12 cellular contexts compared by ENCODE assay signal in genomic region chr5:147530801-147531389, GRCh38. TPM values are rescaled to one million over a fixed set of nuclear protein-coding genes. Genes with fewer than 3 reads are reported as not detected.
A peak's percentile ranks its signal among the peaks of the same experiment; 100 is the strongest.
DNase-seq lines count a peak whose midpoint lies in the region; ATAC-seq, FAIRE-seq and TF ChIP-seq lines count a peak whose summit lies in the region.
"Had no signal": no experiment of that assay in that cellular context is flagged by ENCODE, and none has a peak within 500 bp of the region (broad histone marks: within the 10 kb centered on the region; RNA-seq: fewer than 3 reads in every experiment).

No MANE protein-coding gene starts in this region.

- H3K9me3 ChIP-seq in WERI-Rb-1 (ENCODE audit: severe bottlenecking) (no peaks in the 10 kb centered on the region), HepG2 (ENCODE audit: low read length) (no peaks in the 10 kb centered on the region)
- H3K9me3 ChIP-seq: spleen, uterus had no signal

- TF ChIP-seq POLR2A in HepG2 (IDR thresholded peaks at IDR 0.05; ENCODE audit: insufficient read depth in 1 of 2, low read depth in 2 of 2, low read length in 2 of 2), result no peak

- ATAC-seq in Right ventricle myocardium inferior, result no peak
- ATAC-seq in HepG2, result no peak

- WGBS in HepG2 (ENCODE audit: low lambda C conversion rate), result 12% methylated on average over 4 of the region's 4 CpGs

- no TSS peak for BruUV-seq in HepG2 (replicated peaks; lab: Mats Ljungman, UMichigan)

- H3K4me1 ChIP-seq in HepG2 (ENCODE audit: insufficient read depth, low read length), result no peaks in the 10 kb centered on the region
- H3K4me1 ChIP-seq: spleen had no signal

- intact Hi-C loops in Right ventricle myocardium inferior (cut with DNase I) (no loop called here), HepG2 (cut with micrococcal nuclease; ENCODE audit: unreplicated experiment) (no loop called here)

- DNase-seq in HS-27A (ENCODE audit: low read depth) (peak; percentile 49), WERI-Rb-1 (no peak), fibroblast of villous mesenchyme (ENCODE audit: low read depth) (peak; percentile 82), stromal cell of bone marrow (ENCODE audit: low read depth) (peak; percentile 75), Right ventricle myocardium inferior (ENCODE audit: missing footprints) (no peak), DMS79 treated with DMSO at 0.1 percent for 48 hours (lab: John Stamatoyannopoulos, UW) (no peak), HepG2 (ENCODE audit: low spot score) (no peak)
- DNase-seq: activated CD4-positive, alpha-beta T cell treated with anti-CD3 and anti-CD28 coated beads for 48 hours; spleen; uterus had no signal

- no peak overlapping the region for H3K4me2 ChIP-seq in HepG2 (ENCODE audit: low read depth, low read length)

- POLR2A ChIA-PET in HepG2 (lab: Yijun Ruan, JAX), result no interaction called here

- H4K20me1 ChIP-seq in HepG2 (ENCODE audit: insufficient read depth, low read length), result no peaks in the 10 kb centered on the region

- no peak for TF ChIP-seq RAD21 in HepG2 (CRISPR knock-in tag; IDR thresholded peaks at IDR 0.05)

- no peak overlapping the region for H3K9ac ChIP-seq in HepG2 (ENCODE audit: insufficient read depth, low read depth, low read length)

- no peak for FAIRE-seq in HepG2 (lab: Jason Lieb, UNC)
- FAIRE-seq: G401.6 had no signal

- H3K27me3 ChIP-seq in WERI-Rb-1 (ENCODE audit: insufficient read depth, low read depth, severe bottlenecking) (no peaks in the 10 kb centered on the region), HepG2 (ENCODE audit: control insufficient read depth in 1 of 2, insufficient read depth in 2 of 2, low read length in 2 of 2) (peaks cover 0 to 1% of the 10 kb centered on the region in 2 experiments; a peak in 1 of 5 replicates)
- H3K27me3 ChIP-seq: spleen, uterus had no signal

- no peaks in the 10 kb centered on the region for H3K79me2 ChIP-seq in HepG2 (ENCODE audit: insufficient read depth, low read length)

- no peak overlapping the region for H3K4me3 ChIP-seq in WERI-Rb-1 (ENCODE audit: low read depth, low read length)
- H3K4me3 ChIP-seq in fibroblast of villous mesenchyme (ENCODE audit: low read depth, low read length), result no peak overlapping the region
- no peak overlapping the region for H3K4me3 ChIP-seq in HepG2 (replicated peaks in 1 of 3; ENCODE audit: insufficient read depth in 1 of 3, low read depth in 2 of 3, low read length in 3 of 3)
- H3K4me3 ChIP-seq: coronary artery, spleen, uterus had no signal

- in situ Hi-C loops in HepG2 (cut with HindIII; ENCODE audit: extremely low pct_ligation_motif_present, low pct_unique_long_range_greater_than_20kb), result no loop called here

- no peaks in the 10 kb centered on the region for H3K36me3 ChIP-seq in WERI-Rb-1
- H3K36me3 ChIP-seq in HepG2 (replicated peaks in 1 of 2; ENCODE audit: control insufficient read depth in 1 of 2, insufficient read depth in 2 of 2, low read length in 2 of 2), result no peaks in the 10 kb centered on the region
- H3K36me3 ChIP-seq: spleen, uterus had no signal

- H3K27ac ChIP-seq in WERI-Rb-1, result peak overlapping the region; percentile 36
- H3K27ac ChIP-seq in HepG2 (ENCODE audit: extremely low read length, insufficient read depth, low read length), result no peak overlapping the region
- H3K27ac ChIP-seq: spleen had no signal

- CTCF ChIA-PET in HepG2 (lab: Yijun Ruan, JAX; ENCODE audit: low intra/inter-chr PET ratio, low total read pairs), result no interaction called here

- no peak overlapping the region for H2AFZ ChIP-seq in HepG2 (ENCODE audit: low read length)

- TF ChIP-seq CTCF in WERI-Rb-1 (IDR thresholded peaks at IDR 0.05; ENCODE audit: low read depth, low read length), result no peak
- no peak for TF ChIP-seq CTCF in fibroblast of villous mesenchyme (IDR thresholded peaks at IDR 0.05; ENCODE audit: insufficient read depth, low read depth, low read length)
- no peak for TF ChIP-seq CTCF in HepG2 (CRISPR knock-in tag; IDR thresholded peaks at IDR 0.05)

- no peak for TF ChIP-seq EP300 in HepG2 (IDR thresholded peaks at IDR 0.05; ENCODE audit: low read depth in 2 of 2, low read length in 2 of 2)
- TF ChIP-seq EP300 in HepG2 (CRISPR knock-in tag; IDR thresholded peaks at IDR 0.05; ENCODE audit: borderline replicate concordance), result no peak

TF ChIP-seq in HepG2, 621 proteins besides CTCF, POLR2A, EP300 and RAD21 (continues in another document):
- TF ChIP-seq ZNF687 (CRISPR knock-in tag; IDR thresholded peaks at IDR 0.05) (no peak), IRF1 (CRISPR knock-in tag; IDR thresholded peaks at IDR 0.05; ENCODE audit: low read depth) (no peak), ZNF883 (CRISPR knock-in tag; IDR thresholded peaks at IDR 0.05; ENCODE audit: not compliant biosample characterization) (no peak), ZNF782 (CRISPR knock-in tag; IDR thresholded peaks at IDR 0.05; ENCODE audit: borderline replicate concordance) (no peak), SP4 (CRISPR knock-in tag; IDR thresholded peaks at IDR 0.05) (no peak), RCOR2 (CRISPR knock-in tag; IDR thresholded peaks at IDR 0.05) (no peak), NAIF1 (CRISPR knock-in tag; IDR thresholded peaks at IDR 0.05; ENCODE audit: borderline replicate concordance) (no peak), ZNF850 (CRISPR knock-in tag; conservative IDR thresholded peaks at IDR 0.05) (no peak), ZNF713 (CRISPR knock-in tag; IDR thresholded peaks at IDR 0.05) (no peak), GABPB1 (CRISPR knock-in tag; IDR thresholded peaks at IDR 0.05) (no peak), HES4 (CRISPR knock-in tag; IDR thresholded peaks at IDR 0.05; ENCODE audit: borderline replicate concordance) (no peak)

RNA-seq across cellular contexts. Expression of gene DPYSL3, which starts 21.0 kb away (rescaled TPM):
- total RNA-seq in fibroblast of villous mesenchyme (126 and 161 TPM in 2 replicates), Right ventricle myocardium inferior (22.1 TPM), HepG2 (2016; rRNA removed; fragmentation: Illumina TruSeq; extraction: Trizol) (0.15 TPM in 1 of 2 replicates, not detected in the other)
- not detected in 2 replicates for total RNA-seq in HepG2 (2016; cell fraction: cytosol; rRNA removed; fragmentation: Illumina TruSeq; extraction: Trizol; ENCODE audit: low read depth)
- total RNA-seq in HepG2 (2016; cell fraction: insoluble cytoplasmic fraction; rRNA removed; fragmentation: Illumina TruSeq; extraction: Trizol), result 0.03 and 0.13 TPM in 2 replicates
- not detected in 2 replicates for total RNA-seq in HepG2 (2016; cell fraction: membrane; rRNA removed; fragmentation: Illumina TruSeq; extraction: Trizol)
- not detected in 2 replicates for total RNA-seq in HepG2 (2016; cell fraction: nucleus; rRNA removed; fragmentation: Illumina TruSeq; extraction: Trizol)
- 0.03 and 0.08 TPM in 2 replicates for polyA plus RNA-seq in HepG2 (2011; rRNA removed)
- polyA plus RNA-seq in HepG2 (2011; cell fraction: cytosol; rRNA removed), result 0.01 TPM in 1 of 2 replicates, not detected in the other
- polyA plus RNA-seq in HepG2 (2011; cell fraction: nucleus; rRNA removed), result 0.03 and 0.16 TPM in 2 replicates
- polyA plus RNA-seq in HepG2 (2012), result not detected in 2 replicates
- not detected in 2 replicates for polyA plus RNA-seq in HepG2 (2016; cell fraction: cytosol; fragmentation: Illumina TruSeq; extraction: Trizol; ENCODE audit: low read depth)
- polyA plus RNA-seq in HepG2 (2016; cell fraction: insoluble cytoplasmic fraction; fragmentation: Illumina TruSeq; extraction: Trizol; ENCODE audit: low read depth), result 0.04 TPM in 1 of 2 replicates, not detected in the other
- 0.07 TPM in 1 of 2 replicates, not detected in the other for polyA plus RNA-seq in HepG2 (2016; cell fraction: membrane; fragmentation: Illumina TruSeq; extraction: Trizol; ENCODE audit: low read depth)
- polyA plus RNA-seq in HepG2 (2016; cell fraction: nucleus; fragmentation: Illumina TruSeq; extraction: Trizol; ENCODE audit: insufficient read depth, low read depth), result not detected in 2 replicates
- 2.1 TPM in 1 of 2 replicates, not detected in the other for polyA minus RNA-seq in HepG2 (2011; rRNA and poly(A)+ RNA removed; ENCODE audit: low replicate concordance)
- polyA minus RNA-seq in HepG2 (2011; cell fraction: cytosol; rRNA and poly(A)+ RNA removed), result not detected in 2 replicates
- 0.12 and 0.26 TPM in 2 replicates for polyA minus RNA-seq in HepG2 (2011; cell fraction: nucleus; rRNA and poly(A)+ RNA removed)

Comparison
In these comparisons a context has a peak if more than half of its experiments do, and no peak if none do; other contexts are left out.
1. DNase-seq: peak in HS-27A (single experiment), fibroblast of villous mesenchyme (single experiment) and stromal cell of bone marrow (single experiment); none in WERI-Rb-1 (single experiment), Right ventricle myocardium inferior (single experiment), DMS79 treated with DMSO at 0.1 percent for 48 hours (single experiment) and HepG2 (single experiment).
2. RNA of gene DPYSL3, which starts 21.0 kb away (total RNA-seq): 126 to 161 TPM in fibroblast of villous mesenchyme and 22.1 TPM in Right ventricle myocardium inferior (single experiment); 0.03 to 0.15 TPM in HepG2; every median in the first group is over 10 times any median in the second.